1 cellular context compared by ENCODE assay signal in the genomic region with DNA sequence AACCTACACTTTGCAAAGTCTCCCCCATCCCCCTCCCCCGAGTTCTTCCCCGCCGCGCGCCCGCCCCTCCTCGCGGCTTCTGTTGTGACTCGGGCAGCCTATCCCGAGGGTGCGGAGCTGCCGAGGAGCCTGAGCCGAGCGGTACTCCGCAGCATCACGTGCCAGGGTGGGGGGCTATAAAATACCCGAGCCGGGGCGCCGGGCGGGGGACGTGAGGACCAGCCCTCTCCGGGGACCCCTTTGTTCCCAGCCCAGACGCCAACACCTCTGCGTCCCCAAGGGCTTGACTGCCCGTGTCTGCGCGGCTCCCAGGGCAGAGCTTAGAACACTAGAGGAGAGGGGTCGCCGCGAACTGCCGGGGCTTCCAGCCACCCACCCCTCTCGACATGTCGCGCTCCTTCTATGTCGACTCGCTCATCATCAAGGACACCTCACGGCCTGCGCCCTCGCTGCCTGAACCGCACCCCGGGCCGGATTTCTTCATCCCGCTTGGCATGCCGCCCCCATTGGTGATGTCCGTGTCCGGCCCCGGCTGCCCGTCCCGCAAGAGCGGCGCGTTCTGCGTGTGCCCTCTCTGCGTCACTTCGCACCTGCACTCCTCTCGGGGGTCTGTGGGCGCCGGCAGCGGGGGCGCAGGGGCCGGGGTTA.
TF ChIP-seq lines count a peak whose summit lies in the region.

A gene (plus strand): TSS at position 205 of the 648 bp plus-strand sequence. CDS start 182 bp downstream, at position 387.

TF ChIP-seq in A549, 52 proteins besides CTCF, POLR2A, EP300 and RAD21 (continued from another document):
- TF ChIP-seq, protein P1, sequence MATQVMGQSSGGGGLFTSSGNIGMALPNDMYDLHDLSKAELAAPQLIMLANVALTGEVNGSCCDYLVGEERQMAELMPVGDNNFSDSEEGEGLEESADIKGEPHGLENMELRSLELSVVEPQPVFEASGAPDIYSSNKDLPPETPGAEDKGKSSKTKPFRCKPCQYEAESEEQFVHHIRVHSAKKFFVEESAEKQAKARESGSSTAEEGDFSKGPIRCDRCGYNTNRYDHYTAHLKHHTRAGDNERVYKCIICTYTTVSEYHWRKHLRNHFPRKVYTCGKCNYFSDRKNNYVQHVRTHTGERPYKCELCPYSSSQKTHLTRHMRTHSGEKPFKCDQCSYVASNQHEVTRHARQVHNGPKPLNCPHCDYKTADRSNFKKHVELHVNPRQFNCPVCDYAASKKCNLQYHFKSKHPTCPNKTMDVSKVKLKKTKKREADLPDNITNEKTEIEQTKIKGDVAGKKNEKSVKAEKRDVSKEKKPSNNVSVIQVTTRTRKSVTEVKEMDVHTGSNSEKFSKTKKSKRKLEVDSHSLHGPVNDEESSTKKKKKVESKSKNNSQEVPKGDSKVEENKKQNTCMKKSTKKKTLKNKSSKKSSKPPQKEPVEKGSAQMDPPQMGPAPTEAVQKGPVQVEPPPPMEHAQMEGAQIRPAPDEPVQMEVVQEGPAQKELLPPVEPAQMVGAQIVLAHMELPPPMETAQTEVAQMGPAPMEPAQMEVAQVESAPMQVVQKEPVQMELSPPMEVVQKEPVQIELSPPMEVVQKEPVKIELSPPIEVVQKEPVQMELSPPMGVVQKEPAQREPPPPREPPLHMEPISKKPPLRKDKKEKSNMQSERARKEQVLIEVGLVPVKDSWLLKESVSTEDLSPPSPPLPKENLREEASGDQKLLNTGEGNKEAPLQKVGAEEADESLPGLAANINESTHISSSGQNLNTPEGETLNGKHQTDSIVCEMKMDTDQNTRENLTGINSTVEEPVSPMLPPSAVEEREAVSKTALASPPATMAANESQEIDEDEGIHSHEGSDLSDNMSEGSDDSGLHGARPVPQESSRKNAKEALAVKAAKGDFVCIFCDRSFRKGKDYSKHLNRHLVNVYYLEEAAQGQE (IDR thresholded peaks at IDR 0.05) = no peak
- no peak for TF ChIP-seq ESRRA (IDR thresholded peaks at IDR 0.05; ENCODE audit: borderline replicate concordance, low read length)
- no peak for TF ChIP-seq SMC3 (IDR thresholded peaks at IDR 0.05)
- TF ChIP-seq PHF8 (IDR thresholded peaks at IDR 0.05; ENCODE audit: borderline replicate concordance, low read depth) = no peak
- no peak for TF ChIP-seq RFX5 (IDR thresholded peaks at IDR 0.05)
